In the genomic region with DNA sequence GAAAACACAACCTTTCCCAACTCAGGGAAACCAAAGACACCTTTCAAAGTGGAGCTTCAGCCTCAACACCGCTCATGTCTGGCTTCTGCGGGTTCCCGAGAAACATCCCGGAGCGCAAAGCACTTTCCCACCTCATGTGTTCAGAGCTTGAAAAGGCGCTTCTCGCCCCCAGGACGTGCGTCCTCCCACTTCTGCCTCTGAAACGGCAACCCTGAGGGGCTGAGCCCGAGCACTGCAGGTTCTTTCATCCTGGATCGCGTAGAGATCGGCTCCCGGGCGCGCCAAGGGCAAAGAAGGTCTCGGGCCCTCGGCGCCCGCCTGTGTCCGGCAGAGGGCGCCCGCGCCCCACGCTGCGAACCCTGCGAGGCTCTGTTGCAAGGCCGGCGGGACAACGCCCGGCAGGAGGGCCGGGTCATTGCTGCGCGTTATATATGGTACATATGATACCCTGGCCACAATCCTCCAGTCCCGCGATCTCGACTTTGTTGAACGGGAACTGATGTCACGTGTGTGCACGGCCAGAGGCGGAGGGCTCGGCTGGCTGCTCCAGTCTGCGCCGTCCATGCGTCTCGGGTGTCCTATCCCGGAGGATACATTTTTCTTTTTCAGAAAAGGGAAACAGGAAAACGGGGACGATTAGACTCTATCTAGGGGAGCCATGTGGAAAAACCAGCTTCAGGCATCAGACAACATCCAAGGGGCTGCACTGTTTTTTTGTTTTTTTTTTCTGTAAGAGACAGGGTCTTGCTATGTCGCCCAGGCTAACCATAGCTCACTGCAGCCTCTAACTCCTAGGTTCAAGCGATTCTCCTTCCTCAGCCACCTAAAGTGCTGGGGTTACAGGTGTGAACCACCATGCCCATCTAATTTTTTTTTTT, we compare ENCODE assay signal across 1 cellular context.
TF ChIP-seq lines count a peak whose summit lies in the region.

No MANE protein-coding gene starts in this region.

TF ChIP-seq in HepG2, 621 proteins besides CTCF, POLR2A, EP300 and RAD21 (continued from another document and continues in another):
- TF ChIP-seq, protein P1, sequence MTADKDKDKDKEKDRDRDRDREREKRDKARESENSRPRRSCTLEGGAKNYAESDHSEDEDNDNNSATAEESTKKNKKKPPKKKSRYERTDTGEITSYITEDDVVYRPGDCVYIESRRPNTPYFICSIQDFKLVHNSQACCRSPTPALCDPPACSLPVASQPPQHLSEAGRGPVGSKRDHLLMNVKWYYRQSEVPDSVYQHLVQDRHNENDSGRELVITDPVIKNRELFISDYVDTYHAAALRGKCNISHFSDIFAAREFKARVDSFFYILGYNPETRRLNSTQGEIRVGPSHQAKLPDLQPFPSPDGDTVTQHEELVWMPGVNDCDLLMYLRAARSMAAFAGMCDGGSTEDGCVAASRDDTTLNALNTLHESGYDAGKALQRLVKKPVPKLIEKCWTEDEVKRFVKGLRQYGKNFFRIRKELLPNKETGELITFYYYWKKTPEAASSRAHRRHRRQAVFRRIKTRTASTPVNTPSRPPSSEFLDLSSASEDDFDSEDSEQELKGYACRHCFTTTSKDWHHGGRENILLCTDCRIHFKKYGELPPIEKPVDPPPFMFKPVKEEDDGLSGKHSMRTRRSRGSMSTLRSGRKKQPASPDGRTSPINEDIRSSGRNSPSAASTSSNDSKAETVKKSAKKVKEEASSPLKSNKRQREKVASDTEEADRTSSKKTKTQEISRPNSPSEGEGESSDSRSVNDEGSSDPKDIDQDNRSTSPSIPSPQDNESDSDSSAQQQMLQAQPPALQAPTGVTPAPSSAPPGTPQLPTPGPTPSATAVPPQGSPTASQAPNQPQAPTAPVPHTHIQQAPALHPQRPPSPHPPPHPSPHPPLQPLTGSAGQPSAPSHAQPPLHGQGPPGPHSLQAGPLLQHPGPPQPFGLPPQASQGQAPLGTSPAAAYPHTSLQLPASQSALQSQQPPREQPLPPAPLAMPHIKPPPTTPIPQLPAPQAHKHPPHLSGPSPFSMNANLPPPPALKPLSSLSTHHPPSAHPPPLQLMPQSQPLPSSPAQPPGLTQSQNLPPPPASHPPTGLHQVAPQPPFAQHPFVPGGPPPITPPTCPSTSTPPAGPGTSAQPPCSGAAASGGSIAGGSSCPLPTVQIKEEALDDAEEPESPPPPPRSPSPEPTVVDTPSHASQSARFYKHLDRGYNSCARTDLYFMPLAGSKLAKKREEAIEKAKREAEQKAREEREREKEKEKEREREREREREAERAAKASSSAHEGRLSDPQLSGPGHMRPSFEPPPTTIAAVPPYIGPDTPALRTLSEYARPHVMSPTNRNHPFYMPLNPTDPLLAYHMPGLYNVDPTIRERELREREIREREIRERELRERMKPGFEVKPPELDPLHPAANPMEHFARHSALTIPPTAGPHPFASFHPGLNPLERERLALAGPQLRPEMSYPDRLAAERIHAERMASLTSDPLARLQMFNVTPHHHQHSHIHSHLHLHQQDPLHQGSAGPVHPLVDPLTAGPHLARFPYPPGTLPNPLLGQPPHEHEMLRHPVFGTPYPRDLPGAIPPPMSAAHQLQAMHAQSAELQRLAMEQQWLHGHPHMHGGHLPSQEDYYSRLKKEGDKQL (CRISPR knock-in tag; IDR thresholded peaks at IDR 0.05; ENCODE audit: low read depth): peak; percentile 67; the same call in 1 of the 2 replicates
- TF ChIP-seq REL (CRISPR knock-in tag; conservative IDR thresholded peaks at IDR 0.05): no peak
- peak; percentile 94 for TF ChIP-seq SALL2 (CRISPR knock-in tag; IDR thresholded peaks at IDR 0.05)
- no peak for TF ChIP-seq NFE2L2 (IDR thresholded peaks at IDR 0.05; ENCODE audit: low read length)
- TF ChIP-seq SNAPC2 (CRISPR knock-in tag; IDR thresholded peaks at IDR 0.05): 0 out of 2 replicates have a peak, but pooled peaks have one; percentile 0
- TF ChIP-seq, protein P2, sequence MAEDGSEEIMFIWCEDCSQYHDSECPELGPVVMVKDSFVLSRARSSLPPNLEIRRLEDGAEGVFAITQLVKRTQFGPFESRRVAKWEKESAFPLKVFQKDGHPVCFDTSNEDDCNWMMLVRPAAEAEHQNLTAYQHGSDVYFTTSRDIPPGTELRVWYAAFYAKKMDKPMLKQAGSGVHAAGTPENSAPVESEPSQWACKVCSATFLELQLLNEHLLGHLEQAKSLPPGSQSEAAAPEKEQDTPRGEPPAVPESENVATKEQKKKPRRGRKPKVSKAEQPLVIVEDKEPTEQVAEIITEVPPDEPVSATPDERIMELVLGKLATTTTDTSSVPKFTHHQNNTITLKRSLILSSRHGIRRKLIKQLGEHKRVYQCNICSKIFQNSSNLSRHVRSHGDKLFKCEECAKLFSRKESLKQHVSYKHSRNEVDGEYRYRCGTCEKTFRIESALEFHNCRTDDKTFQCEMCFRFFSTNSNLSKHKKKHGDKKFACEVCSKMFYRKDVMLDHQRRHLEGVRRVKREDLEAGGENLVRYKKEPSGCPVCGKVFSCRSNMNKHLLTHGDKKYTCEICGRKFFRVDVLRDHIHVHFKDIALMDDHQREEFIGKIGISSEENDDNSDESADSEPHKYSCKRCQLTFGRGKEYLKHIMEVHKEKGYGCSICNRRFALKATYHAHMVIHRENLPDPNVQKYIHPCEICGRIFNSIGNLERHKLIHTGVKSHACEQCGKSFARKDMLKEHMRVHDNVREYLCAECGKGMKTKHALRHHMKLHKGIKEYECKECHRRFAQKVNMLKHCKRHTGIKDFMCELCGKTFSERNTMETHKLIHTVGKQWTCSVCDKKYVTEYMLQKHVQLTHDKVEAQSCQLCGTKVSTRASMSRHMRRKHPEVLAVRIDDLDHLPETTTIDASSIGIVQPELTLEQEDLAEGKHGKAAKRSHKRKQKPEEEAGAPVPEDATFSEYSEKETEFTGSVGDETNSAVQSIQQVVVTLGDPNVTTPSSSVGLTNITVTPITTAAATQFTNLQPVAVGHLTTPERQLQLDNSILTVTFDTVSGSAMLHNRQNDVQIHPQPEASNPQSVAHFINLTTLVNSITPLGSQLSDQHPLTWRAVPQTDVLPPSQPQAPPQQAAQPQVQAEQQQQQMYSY (CRISPR knock-in tag; IDR thresholded peaks at IDR 0.05): peak; percentile 69; the same call in 1 of the 2 replicates
- TF ChIP-seq ZFAT (CRISPR knock-in tag; conservative IDR thresholded peaks at IDR 0.05): no peak
- 0 out of 2 replicates have a peak, but pooled peaks have one; percentile 37 for TF ChIP-seq ZNF678 (CRISPR knock-in tag; IDR thresholded peaks at IDR 0.05)
- peak; percentile 33; the same call in 1 of the 2 replicates for TF ChIP-seq ZSCAN21 (CRISPR knock-in tag; IDR thresholded peaks at IDR 0.05; ENCODE audit: borderline replicate concordance)
- TF ChIP-seq, protein P3, sequence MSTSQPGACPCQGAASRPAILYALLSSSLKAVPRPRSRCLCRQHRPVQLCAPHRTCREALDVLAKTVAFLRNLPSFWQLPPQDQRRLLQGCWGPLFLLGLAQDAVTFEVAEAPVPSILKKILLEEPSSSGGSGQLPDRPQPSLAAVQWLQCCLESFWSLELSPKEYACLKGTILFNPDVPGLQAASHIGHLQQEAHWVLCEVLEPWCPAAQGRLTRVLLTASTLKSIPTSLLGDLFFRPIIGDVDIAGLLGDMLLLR (CRISPR knock-in tag; IDR thresholded peaks at IDR 0.05): 0 out of 2 replicates have a peak, but pooled peaks have one; percentile 62
- TF ChIP-seq, protein P4, sequence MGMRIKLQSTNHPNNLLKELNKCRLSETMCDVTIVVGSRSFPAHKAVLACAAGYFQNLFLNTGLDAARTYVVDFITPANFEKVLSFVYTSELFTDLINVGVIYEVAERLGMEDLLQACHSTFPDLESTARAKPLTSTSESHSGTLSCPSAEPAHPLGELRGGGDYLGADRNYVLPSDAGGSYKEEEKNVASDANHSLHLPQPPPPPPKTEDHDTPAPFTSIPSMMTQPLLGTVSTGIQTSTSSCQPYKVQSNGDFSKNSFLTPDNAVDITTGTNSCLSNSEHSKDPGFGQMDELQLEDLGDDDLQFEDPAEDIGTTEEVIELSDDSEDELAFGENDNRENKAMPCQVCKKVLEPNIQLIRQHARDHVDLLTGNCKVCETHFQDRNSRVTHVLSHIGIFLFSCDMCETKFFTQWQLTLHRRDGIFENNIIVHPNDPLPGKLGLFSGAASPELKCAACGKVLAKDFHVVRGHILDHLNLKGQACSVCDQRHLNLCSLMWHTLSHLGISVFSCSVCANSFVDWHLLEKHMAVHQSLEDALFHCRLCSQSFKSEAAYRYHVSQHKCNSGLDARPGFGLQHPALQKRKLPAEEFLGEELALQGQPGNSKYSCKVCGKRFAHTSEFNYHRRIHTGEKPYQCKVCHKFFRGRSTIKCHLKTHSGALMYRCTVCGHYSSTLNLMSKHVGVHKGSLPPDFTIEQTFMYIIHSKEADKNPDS (CRISPR knock-in tag; IDR thresholded peaks at IDR 0.05): no peak; the same call in 1 of the 2 replicates
- TF ChIP-seq ZZZ3 (CRISPR knock-in tag; IDR thresholded peaks at IDR 0.05; ENCODE audit: borderline replicate concordance): no peak
- no peak for TF ChIP-seq SYNCRIP (IDR thresholded peaks at IDR 0.05; ENCODE audit: insufficient read depth, low read depth, low read length)
- no peak for TF ChIP-seq AKAP8 (CRISPR knock-in tag; IDR thresholded peaks at IDR 0.05)
- TF ChIP-seq ZBTB7B (CRISPR knock-in tag; IDR thresholded peaks at IDR 0.05): peak; percentile 54; the same call in 1 of the 2 replicates
- no peak; the same call in 1 of the 2 replicates for TF ChIP-seq ZNF138 (CRISPR knock-in tag; IDR thresholded peaks at IDR 0.05; ENCODE audit: low read depth)
- TF ChIP-seq ZNF136 (CRISPR knock-in tag; IDR thresholded peaks at IDR 0.05; ENCODE audit: low read depth): peak; percentile 87; the same call in 1 of the 2 replicates
- peak; percentile 81; the same call in 1 of the 2 replicates for TF ChIP-seq YEATS2 (CRISPR knock-in tag; IDR thresholded peaks at IDR 0.05; ENCODE audit: borderline replicate concordance)
- no peak for TF ChIP-seq ZNF7 (CRISPR knock-in tag; IDR thresholded peaks at IDR 0.05)
- peak; percentile 94; the same call in 1 of the 2 replicates for TF ChIP-seq ZNF235 (CRISPR knock-in tag; IDR thresholded peaks at IDR 0.05; ENCODE audit: borderline replicate concordance)
- TF ChIP-seq, protein P5, sequence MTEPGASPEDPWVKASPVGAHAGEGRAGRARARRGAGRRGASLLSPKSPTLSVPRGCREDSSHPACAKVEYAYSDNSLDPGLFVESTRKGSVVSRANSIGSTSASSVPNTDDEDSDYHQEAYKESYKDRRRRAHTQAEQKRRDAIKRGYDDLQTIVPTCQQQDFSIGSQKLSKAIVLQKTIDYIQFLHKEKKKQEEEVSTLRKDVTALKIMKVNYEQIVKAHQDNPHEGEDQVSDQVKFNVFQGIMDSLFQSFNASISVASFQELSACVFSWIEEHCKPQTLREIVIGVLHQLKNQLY (CRISPR knock-in tag; IDR thresholded peaks at IDR 0.05): peak; percentile 50; the same call in 1 of the 2 replicates
- peak; percentile 88 for TF ChIP-seq ZBTB3 (CRISPR knock-in tag; IDR thresholded peaks at IDR 0.05; ENCODE audit: borderline replicate concordance, low read depth)
- TF ChIP-seq, protein P6, sequence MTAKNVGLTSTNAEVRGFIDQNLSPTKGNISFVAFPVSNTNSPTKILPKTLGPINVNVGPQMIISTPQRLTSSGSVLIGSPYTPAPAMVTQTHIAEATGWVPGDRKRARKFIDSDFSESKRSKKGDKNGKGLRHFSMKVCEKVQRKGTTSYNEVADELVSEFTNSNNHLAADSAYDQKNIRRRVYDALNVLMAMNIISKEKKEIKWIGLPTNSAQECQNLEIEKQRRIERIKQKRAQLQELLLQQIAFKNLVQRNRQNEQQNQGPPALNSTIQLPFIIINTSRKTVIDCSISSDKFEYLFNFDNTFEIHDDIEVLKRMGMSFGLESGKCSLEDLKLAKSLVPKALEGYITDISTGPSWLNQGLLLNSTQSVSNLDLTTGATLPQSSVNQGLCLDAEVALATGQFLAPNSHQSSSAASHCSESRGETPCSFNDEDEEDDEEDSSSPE (CRISPR knock-in tag; IDR thresholded peaks at IDR 0.05): peak; percentile 68; the same call in 1 of the 2 replicates
- TF ChIP-seq BRD4 (CRISPR knock-in tag; IDR thresholded peaks at IDR 0.05): peak; percentile 78; the same call in 1 of the 2 replicates
- TF ChIP-seq, protein P7, sequence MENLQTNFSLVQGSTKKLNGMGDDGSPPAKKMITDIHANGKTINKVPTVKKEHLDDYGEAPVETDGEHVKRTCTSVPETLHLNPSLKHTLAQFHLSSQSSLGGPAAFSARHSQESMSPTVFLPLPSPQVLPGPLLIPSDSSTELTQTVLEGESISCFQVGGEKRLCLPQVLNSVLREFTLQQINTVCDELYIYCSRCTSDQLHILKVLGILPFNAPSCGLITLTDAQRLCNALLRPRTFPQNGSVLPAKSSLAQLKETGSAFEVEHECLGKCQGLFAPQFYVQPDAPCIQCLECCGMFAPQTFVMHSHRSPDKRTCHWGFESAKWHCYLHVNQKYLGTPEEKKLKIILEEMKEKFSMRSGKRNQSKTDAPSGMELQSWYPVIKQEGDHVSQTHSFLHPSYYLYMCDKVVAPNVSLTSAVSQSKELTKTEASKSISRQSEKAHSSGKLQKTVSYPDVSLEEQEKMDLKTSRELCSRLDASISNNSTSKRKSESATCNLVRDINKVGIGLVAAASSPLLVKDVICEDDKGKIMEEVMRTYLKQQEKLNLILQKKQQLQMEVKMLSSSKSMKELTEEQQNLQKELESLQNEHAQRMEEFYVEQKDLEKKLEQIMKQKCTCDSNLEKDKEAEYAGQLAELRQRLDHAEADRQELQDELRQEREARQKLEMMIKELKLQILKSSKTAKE (CRISPR knock-in tag; IDR thresholded peaks at IDR 0.05; ENCODE audit: borderline replicate concordance): no peak
- TF ChIP-seq ZFYVE20 (CRISPR knock-in tag; IDR thresholded peaks at IDR 0.05; ENCODE audit: borderline replicate concordance, low read depth): no peak
- TF ChIP-seq, protein P8, sequence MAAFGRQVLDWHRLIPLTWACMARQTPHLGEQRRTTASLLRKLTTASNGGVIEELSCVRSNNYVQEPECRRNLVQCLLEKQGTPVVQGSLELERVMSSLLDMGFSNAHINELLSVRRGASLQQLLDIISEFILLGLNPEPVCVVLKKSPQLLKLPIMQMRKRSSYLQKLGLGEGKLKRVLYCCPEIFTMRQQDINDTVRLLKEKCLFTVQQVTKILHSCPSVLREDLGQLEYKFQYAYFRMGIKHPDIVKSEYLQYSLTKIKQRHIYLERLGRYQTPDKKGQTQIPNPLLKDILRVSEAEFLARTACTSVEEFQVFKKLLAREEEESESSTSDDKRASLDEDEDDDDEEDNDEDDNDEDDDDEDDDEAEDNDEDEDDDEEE (CRISPR knock-in tag; IDR thresholded peaks at IDR 0.05): peak; percentile 98
- TF ChIP-seq ZFP90 (CRISPR knock-in tag; IDR thresholded peaks at IDR 0.05; ENCODE audit: borderline replicate concordance): peak; percentile 97
- peak; percentile 89 for TF ChIP-seq MYC (CRISPR knock-in tag; IDR thresholded peaks at IDR 0.05; ENCODE audit: borderline replicate concordance)
- TF ChIP-seq, protein P9, sequence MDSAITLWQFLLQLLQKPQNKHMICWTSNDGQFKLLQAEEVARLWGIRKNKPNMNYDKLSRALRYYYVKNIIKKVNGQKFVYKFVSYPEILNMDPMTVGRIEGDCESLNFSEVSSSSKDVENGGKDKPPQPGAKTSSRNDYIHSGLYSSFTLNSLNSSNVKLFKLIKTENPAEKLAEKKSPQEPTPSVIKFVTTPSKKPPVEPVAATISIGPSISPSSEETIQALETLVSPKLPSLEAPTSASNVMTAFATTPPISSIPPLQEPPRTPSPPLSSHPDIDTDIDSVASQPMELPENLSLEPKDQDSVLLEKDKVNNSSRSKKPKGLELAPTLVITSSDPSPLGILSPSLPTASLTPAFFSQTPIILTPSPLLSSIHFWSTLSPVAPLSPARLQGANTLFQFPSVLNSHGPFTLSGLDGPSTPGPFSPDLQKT (CRISPR knock-in tag; IDR thresholded peaks at IDR 0.05; ENCODE audit: borderline replicate concordance): no peak
